Comparison of ENCODE assay signal across 23 cellular contexts in the genomic region with DNA sequence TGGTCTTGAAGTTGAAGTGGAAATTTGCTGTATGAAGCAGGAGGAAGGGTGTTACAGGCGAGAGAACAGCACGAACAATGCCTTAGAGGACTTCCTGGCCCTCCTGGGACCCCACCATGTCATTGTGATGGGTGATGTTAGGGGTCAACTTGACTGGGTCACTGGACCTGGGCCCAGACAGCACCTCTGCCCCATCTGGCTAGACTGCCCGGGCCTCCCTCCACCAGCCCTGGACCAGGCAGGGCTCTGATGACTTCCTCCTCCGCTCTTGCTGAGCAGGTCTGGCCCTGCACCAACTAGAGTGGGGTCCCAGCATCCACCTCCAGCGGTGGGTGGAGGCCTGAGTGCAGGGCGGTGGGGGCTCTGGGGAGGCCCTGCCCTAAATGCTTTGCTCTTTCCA. TPM values are rescaled to one million over a fixed set of nuclear protein-coding genes. Genes with fewer than 3 reads are reported as not detected.
"Had no signal": no experiment of that assay in that cellular context is flagged by ENCODE, and none has a peak within 500 bp of the region (broad histone marks: within the 10 kb centered on the region; RNA-seq: fewer than 3 reads in every experiment).

No MANE protein-coding gene starts in this region.

- DNase-seq: central memory CD4-positive, alpha-beta T cell; cortex of kidney; effector CD8-positive, alpha-beta T cell; hypothalamus; mesendoderm; occipital lobe; retina; sigmoid colon; stimulated activated CD4-positive, alpha-beta T cell treated with anti-CD3 and anti-CD28 coated beads, Interleukin-12 subunit alpha, Interleukin-12 subunit beta, amount 100 ng/mL, for 4 hours; stimulated activated naive CD4-positive, alpha-beta T cell; stomach; substantia nigra; transverse colon had no signal

- H3K9me3 ChIP-seq: psoas muscle had no signal

- H3K4me3 Mint-ChIP-seq: naive thymus-derived CD8-positive, alpha-beta T cell had no signal

- ATAC-seq: heart right ventricle; left lung; naive thymus-derived CD8-positive, alpha-beta T cell; psoas muscle had no signal

- H3K27ac ChIP-seq: dorsolateral prefrontal cortex, heart right ventricle, left lung, neural progenitor cell, parathyroid adenoma, psoas muscle, sigmoid colon, skin epidermis, stomach, thoracic aorta, transverse colon had no signal

- H3K4me1 ChIP-seq: heart right ventricle, left lung, neural progenitor cell, parathyroid adenoma, psoas muscle, sigmoid colon, stomach, transverse colon had no signal

- H3K4me3 ChIP-seq: dorsolateral prefrontal cortex, heart right ventricle, left lung, neural progenitor cell, psoas muscle, sigmoid colon, skin epidermis, stomach, thoracic aorta, transverse colon had no signal

- H3K27ac Mint-ChIP-seq: naive thymus-derived CD8-positive, alpha-beta T cell; neural progenitor cell had no signal

- H3K27me3 ChIP-seq: neural progenitor cell had no signal

- H3K36me3 ChIP-seq: heart right ventricle, left lung, neural progenitor cell, sigmoid colon, stomach, thoracic aorta, transverse colon had no signal

- H3K36me3 Mint-ChIP-seq: neural progenitor cell had no signal

RNA-seq across cellular contexts. Expression of a gene that starts 48.9 kb away (rescaled TPM):
- total RNA-seq: mononuclear cell; naive thymus-derived CD8-positive, alpha-beta T cell had no signal
